ENCODE assay signal across 8 cellular contexts in genomic region chr2:234500394-234501006, GRCh38. TPM values are rescaled to one million over a fixed set of nuclear protein-coding genes. Genes with fewer than 3 reads are reported as not detected.
DNase-seq lines count a peak whose midpoint lies in the region; ATAC-seq and TF ChIP-seq lines count a peak whose summit lies in the region.

No MANE protein-coding gene starts in this region.

- H2AK5ac ChIP-seq in mesenchymal stem cell (ENCODE audit: low read length, severe bottlenecking) = peak overlapping the region; percentile 82

- peaks cover 12% of the 10 kb centered on the region for H3K79me1 ChIP-seq in mesenchymal stem cell (replicated peaks; ENCODE audit: low read length, poor library complexity, severe bottlenecking)

- H3K4me1 ChIP-seq in mesenchymal stem cell (ENCODE audit: control insufficient read depth, insufficient read depth, low read depth, low read length) (peaks cover 16% of the 10 kb centered on the region), suprapubic skin (peaks cover 9% of the 10 kb centered on the region)

- TF ChIP-seq EP300 in suprapubic skin (IDR thresholded peaks at IDR 0.05) = no peak

- no peaks in the 10 kb centered on the region for H3K27me3 ChIP-seq in mesenchymal stem cell (ENCODE audit: control insufficient read depth in 1 of 2, insufficient read depth in 1 of 2, low read length in 2 of 2)
- no peaks in the 10 kb centered on the region for H3K27me3 ChIP-seq in suprapubic skin

- H2BK15ac ChIP-seq in mesenchymal stem cell (ENCODE audit: low read depth, poor library complexity, severe bottlenecking) = no peak overlapping the region

- no peak overlapping the region for H3K4me3 ChIP-seq in mesenchymal stem cell (ENCODE audit: insufficient read depth in 1 of 2, low read depth in 1 of 2, low read length in 2 of 2)
- no peak overlapping the region for H3K4me3 ChIP-seq in suprapubic skin

- peak; percentile 56 for ATAC-seq in HG02798 (IDR thresholded peaks at IDR 0.05; ENCODE audit: poor library complexity, unreplicated experiment)

- no peak overlapping the region for H3K4me2 ChIP-seq in mesenchymal stem cell (ENCODE audit: low read length, poor library complexity, severe bottlenecking)

- H3K9me3 ChIP-seq in mesenchymal stem cell (ENCODE audit: control insufficient read depth, low read length) = no peaks in the 10 kb centered on the region
- H3K9me3 ChIP-seq in suprapubic skin = no peaks in the 10 kb centered on the region

- no peak overlapping the region for H2BK5ac ChIP-seq in mesenchymal stem cell (ENCODE audit: low read depth, low read length, poor library complexity, severe bottlenecking)

- no peak overlapping the region for H3K9ac ChIP-seq in mesenchymal stem cell (ENCODE audit: low read length)

- H2BK12ac ChIP-seq in mesenchymal stem cell (ENCODE audit: low read length in 2 of 2) = no peak overlapping the region

- H2BK120ac ChIP-seq in mesenchymal stem cell (ENCODE audit: low read depth, low read length) = no peak overlapping the region

- DNase-seq in NOMO-1 (lab: John Stamatoyannopoulos, UW; ENCODE audit: unreplicated experiment in 2 of 2) (peak; percentile 33 to 57), NOMO-1 treated with dmso at 0.1 percent for 144 hours (lab: John Stamatoyannopoulos, UW; ENCODE audit: unreplicated experiment) (no peak), NCI-H2196 (lab: John Stamatoyannopoulos, UW; ENCODE audit: unreplicated experiment) (peak; percentile 68), dermis blood vessel endothelial cell (peak; percentile 80), mesenchymal stem cell (peak; percentile 67), suprapubic skin (ENCODE audit: low spot score in 2 of 2) (no peak)
- DNase-seq in activated CD4-positive, alpha-beta T cell treated with anti-CD3 and anti-CD28 coated beads for 4 hours = peak; percentile 77 to 82

- H3K23ac ChIP-seq in mesenchymal stem cell (ENCODE audit: low read length in 2 of 2) = no peak overlapping the region

- H3K36me3 ChIP-seq in mesenchymal stem cell (ENCODE audit: control insufficient read depth in 1 of 2, insufficient read depth in 2 of 2, low read depth in 1 of 2, low read length in 2 of 2) = peaks cover 0 to 5% of the 10 kb centered on the region in 2 experiments
- H3K36me3 ChIP-seq in suprapubic skin = no peaks in the 10 kb centered on the region

- H3K18ac ChIP-seq in mesenchymal stem cell (ENCODE audit: low read depth in 1 of 2, low read length in 2 of 2) = no peak overlapping the region

- no peak overlapping the region for H4K91ac ChIP-seq in mesenchymal stem cell (ENCODE audit: low read length)

- H3K4ac ChIP-seq in mesenchymal stem cell (ENCODE audit: low read depth in 1 of 2, low read length in 2 of 2) = no peak overlapping the region

- no peak overlapping the region for H4K8ac ChIP-seq in mesenchymal stem cell (ENCODE audit: low read length)

- 60% methylated on average over 9 of the region's 9 CpGs for WGBS in mesenchymal stem cell
- WGBS in suprapubic skin = 29% methylated on average over 9 of the region's 9 CpGs

- TF ChIP-seq CTCF in suprapubic skin (IDR thresholded peaks at IDR 0.05) = peak; percentile 32 to 44

- TF ChIP-seq POLR2A in suprapubic skin (IDR thresholded peaks at IDR 0.05) = no peak

- H3K27ac ChIP-seq in mesenchymal stem cell (ENCODE audit: low read length, poor library complexity, severe bottlenecking) = no peak overlapping the region
- no peak overlapping the region for H3K27ac ChIP-seq in suprapubic skin

- no peak overlapping the region for H3K14ac ChIP-seq in mesenchymal stem cell (ENCODE audit: low read length in 2 of 2)

- H2AFZ ChIP-seq in mesenchymal stem cell (ENCODE audit: low read depth, low read length) = no peak overlapping the region

RNA-seq across cellular contexts. Expression of gene ARL4C, which starts 3.6 kb away (rescaled TPM):
- total RNA-seq in dermis blood vessel endothelial cell = 6.1 TPM in 2 replicates
- polyA plus RNA-seq in mesenchymal stem cell (2013, experiment 1 of 2) = 16.2 TPM
- 15.9 TPM for polyA plus RNA-seq in mesenchymal stem cell (2013, experiment 2 of 2)
- total RNA-seq in suprapubic skin = 10 to 100 TPM; 35.8 to 64.4 (median 45.7) TPM

Comparison
In these comparisons a context has a peak if more than half of its experiments do, and no peak if none do; other contexts are left out.
1. DNase-seq: peak in NOMO-1 (2 of 2), NCI-H2196 (single experiment), activated CD4-positive, alpha-beta T cell treated with anti-CD3 and anti-CD28 coated beads for 4 hours (2 of 2), dermis blood vessel endothelial cell (single experiment) and mesenchymal stem cell (single experiment); none in NOMO-1 treated with dmso at 0.1 percent for 144 hours (single experiment) and suprapubic skin (0 of 2).